10 cellular contexts compared by ENCODE assay signal in genomic region chr6:150668882-150669476, GRCh38.
DNase-seq lines count a peak whose midpoint lies in the region; ATAC-seq, FAIRE-seq and TF ChIP-seq lines count a peak whose summit lies in the region.
"Had no signal": no experiment of that assay in that cellular context is flagged by ENCODE, and none has a peak within 500 bp of the region (broad histone marks: within the 10 kb centered on the region; RNA-seq: fewer than 3 reads in every experiment).

No MANE protein-coding gene starts in this region.

- no peaks in the 10 kb centered on the region for H4K20me1 ChIP-seq in endothelial cell of umbilical vein (replicated peaks; ENCODE audit: control insufficient read depth, extremely low read depth, insufficient read depth, low read length)

- H3K4me3 ChIP-seq in SK-N-MC (0 out of 2 replicates have a peak overlapping the region, but pooled peaks have one; percentile 26), endothelial cell of umbilical vein (replicated peaks in 1 of 3; ENCODE audit: insufficient read depth in 1 of 3, low read depth in 1 of 3, low read length in 3 of 3) (no peak overlapping the region), muscle layer of duodenum (ENCODE audit: low read depth in 1 of 2, low read length in 2 of 2) (no peak overlapping the region)

- H3K79me2 ChIP-seq in endothelial cell of umbilical vein (ENCODE audit: control insufficient read depth, insufficient read depth, low read length): no peaks in the 10 kb centered on the region

- BruUV-seq in endothelial cell of umbilical vein (replicated peaks; lab: Mats Ljungman, UMichigan): TSS peak; percentile 32

- intact Hi-C loops in endothelial cell of umbilical vein (cut with micrococcal nuclease): loop anchor here (1.0 to 5.0 kb wide), 4 partner anchors 14 to 251 kb away; no protein-coding TSS in a partner anchor

- peak overlapping the region; percentile 11 for H3K9ac ChIP-seq in SK-N-MC (ENCODE audit: insufficient read length)
- peak overlapping the region; percentile 30 for H3K9ac ChIP-seq in endothelial cell of umbilical vein (replicated peaks; ENCODE audit: extremely low read depth, insufficient read depth, low read length)

- peaks cover 2 to 4% of the 10 kb centered on the region in 2 donors for H3K27me3 Mint-ChIP-seq in natural killer cell treated with Interleukin-12 subunit alpha and Interleukin-12 subunit beta and Interleukin-15 and Interleukin-18, amount 100 ng/mL, for 72 hours

- H3K36me3 ChIP-seq in SK-N-MC (ENCODE audit: insufficient read depth, low read length) (no peaks in the 10 kb centered on the region), endothelial cell of umbilical vein (ENCODE audit: control insufficient read depth in 2 of 2, extremely low read depth in 1 of 2, insufficient read depth in 2 of 2, low read length in 2 of 2) (no peaks in the 10 kb centered on the region), muscle layer of duodenum (ENCODE audit: control insufficient read depth in 1 of 2, insufficient read depth in 2 of 2, low read length in 2 of 2) (no peaks in the 10 kb centered on the region)

- H3K4me1 ChIP-seq in endothelial cell of umbilical vein (ENCODE audit: control insufficient read depth, extremely low read depth, insufficient read depth, low read length) (peaks cover 11% of the 10 kb centered on the region), muscle layer of duodenum (ENCODE audit: control insufficient read depth in 1 of 2, insufficient read depth in 2 of 2, low read length in 2 of 2) (peaks cover 21 to 32% of the 10 kb centered on the region in 2 donors)

- dilution Hi-C loops in endothelial cell of umbilical vein (cut with MboI; ENCODE audit: extremely low pct_ligation_motif_present, low sequenced_read_pairs): no loop called here

- no peak for DNase-seq in SK-N-MC (ENCODE audit: low read depth, low spot score)
- DNase-seq in endothelial cell of umbilical vein (ENCODE audit: low read depth, low spot score): no peak
- DNase-seq in NOMO-1 treated with DMSO at 0.1 percent for 48 hours (lab: John Stamatoyannopoulos, UW; ENCODE audit: unreplicated experiment): no peak
- DNase-seq in natural killer cell treated with Interleukin-12 subunit alpha and Interleukin-12 subunit beta and Interleukin-15 and Interleukin-18, amount 100 ng/mL, for 72 hours (ENCODE audit: low spot score): no peak
- DNase-seq: KG1 had no signal

- TF ChIP-seq CTCF in endothelial cell of umbilical vein (IDR thresholded peaks at IDR 0.05; ENCODE audit: extremely low read depth in 1 of 2, insufficient read depth in 1 of 2, low read depth in 1 of 2, low read length in 2 of 2): no peak

- POLR2A ChIA-PET in endothelial cell of umbilical vein (lab: Charles Lee): no interaction called here

- H2AFZ ChIP-seq in endothelial cell of umbilical vein (ENCODE audit: low read depth, low read length): no peak overlapping the region

- FAIRE-seq in endothelial cell of umbilical vein (lab: Jason Lieb, UNC): no peak

- peak overlapping the region; percentile 16 for H3K4me2 ChIP-seq in endothelial cell of umbilical vein (ENCODE audit: insufficient read depth, low read length)

- H3K27me3 ChIP-seq in endothelial cell of umbilical vein (ENCODE audit: control insufficient read depth in 2 of 2, insufficient read depth in 2 of 2, low read length in 2 of 2): no peaks in the 10 kb centered on the region
- H3K27me3 ChIP-seq in muscle layer of duodenum (ENCODE audit: low read depth, low read length): no peaks in the 10 kb centered on the region

- H3K9me3 ChIP-seq in SK-N-MC (ENCODE audit: low read depth, low read length) (no peaks in the 10 kb centered on the region), endothelial cell of umbilical vein (replicated peaks; ENCODE audit: control insufficient read depth, insufficient read depth, low read length) (no peaks in the 10 kb centered on the region), muscle layer of duodenum (ENCODE audit: control insufficient read depth in 1 of 2, low read length in 2 of 2) (no peaks in the 10 kb centered on the region)

- CTCF ChIA-PET in endothelial cell of umbilical vein (lab: Charles Lee): interaction anchor here (0.8 to 2.2 kb wide), 5 partner anchors 16 to 251 kb away, joined by 3 to 8 read pairs (median 3); no protein-coding TSS in a partner anchor

- H3K4me3 Mint-ChIP-seq in natural killer cell treated with Interleukin-12 subunit alpha and Interleukin-12 subunit beta and Interleukin-15 and Interleukin-18, amount 100 ng/mL, for 72 hours: no peak overlapping the region
- H3K4me3 Mint-ChIP-seq: HFFc6 had no signal

- H3K27ac ChIP-seq in SK-N-MC (no peak overlapping the region), endothelial cell of umbilical vein (ENCODE audit: insufficient read depth, low read depth, low read length) (peak overlapping the region; percentile 8), muscle layer of duodenum (ENCODE audit: low read length) (peak overlapping the region; percentile 73), temporal lobe (ENCODE audit: low read depth, low read length) (peak overlapping the region; percentile 2)

- ATAC-seq in GM18505 (IDR thresholded peaks at IDR 0.05; ENCODE audit: unreplicated experiment) (no peak), HG03139 (IDR thresholded peaks at IDR 0.05; ENCODE audit: unreplicated experiment) (no peak)
- ATAC-seq in natural killer cell treated with Interleukin-12 subunit alpha and Interleukin-12 subunit beta and Interleukin-15 and Interleukin-18, amount 100 ng/mL, for 72 hours: no peak

- H3K9me3 Mint-ChIP-seq in natural killer cell treated with Interleukin-12 subunit alpha and Interleukin-12 subunit beta and Interleukin-15 and Interleukin-18, amount 100 ng/mL, for 72 hours: no peaks in the 10 kb centered on the region

- TF ChIP-seq POLR2A in endothelial cell of umbilical vein (IDR thresholded peaks at IDR 0.05; ENCODE audit: low read depth, low read length) (no peak), GM18505 (IDR thresholded peaks at IDR 0.05; ENCODE audit: borderline replicate concordance, extremely low read depth, insufficient read depth, insufficient read length) (no peak)

- no peaks in the 10 kb centered on the region for H3K9me1 ChIP-seq in endothelial cell of umbilical vein (replicated peaks; ENCODE audit: control insufficient read depth, extremely low read depth, insufficient read depth, low read length)

- no peaks in the 10 kb centered on the region for H3K36me3 Mint-ChIP-seq in natural killer cell treated with Interleukin-12 subunit alpha and Interleukin-12 subunit beta and Interleukin-15 and Interleukin-18, amount 100 ng/mL, for 72 hours

- H3K27ac Mint-ChIP-seq in natural killer cell treated with Interleukin-12 subunit alpha and Interleukin-12 subunit beta and Interleukin-15 and Interleukin-18, amount 100 ng/mL, for 72 hours: no peak overlapping the region
- H3K27ac Mint-ChIP-seq: HFFc6 had no signal

- no peaks in the 10 kb centered on the region for H3K4me1 Mint-ChIP-seq in natural killer cell treated with Interleukin-12 subunit alpha and Interleukin-12 subunit beta and Interleukin-15 and Interleukin-18, amount 100 ng/mL, for 72 hours (ENCODE audit: low read depth in 2 of 2)

TF ChIP-seq in endothelial cell of umbilical vein, 7 proteins besides CTCF, POLR2A, EP300 and RAD21:
- TF ChIP-seq EZH2 (IDR thresholded peaks at IDR 0.05; ENCODE audit: borderline replicate concordance, low read depth, low read length, severe bottlenecking) (no peak), FOS (IDR thresholded peaks at IDR 0.05; ENCODE audit: borderline replicate concordance, insufficient read depth, low read length) (no peak), JUN (IDR thresholded peaks at IDR 0.05; ENCODE audit: borderline replicate concordance, insufficient read depth, insufficient read length, low read depth) (no peak), MAX (IDR thresholded peaks at IDR 0.05; ENCODE audit: insufficient read depth, insufficient read length) (no peak), POLR2AphosphoS5 (IDR thresholded peaks at IDR 0.05; ENCODE audit: insufficient read depth, low read depth, low read length) (no peak), MYC (IDR thresholded peaks at IDR 0.05; ENCODE audit: low read depth, low read length) (no peak), GATA2 (IDR thresholded peaks at IDR 0.05; ENCODE audit: insufficient read depth, insufficient read length, low read depth, low read length) (no peak)
